20 cellular contexts compared by ENCODE assay signal in the genomic region with DNA sequence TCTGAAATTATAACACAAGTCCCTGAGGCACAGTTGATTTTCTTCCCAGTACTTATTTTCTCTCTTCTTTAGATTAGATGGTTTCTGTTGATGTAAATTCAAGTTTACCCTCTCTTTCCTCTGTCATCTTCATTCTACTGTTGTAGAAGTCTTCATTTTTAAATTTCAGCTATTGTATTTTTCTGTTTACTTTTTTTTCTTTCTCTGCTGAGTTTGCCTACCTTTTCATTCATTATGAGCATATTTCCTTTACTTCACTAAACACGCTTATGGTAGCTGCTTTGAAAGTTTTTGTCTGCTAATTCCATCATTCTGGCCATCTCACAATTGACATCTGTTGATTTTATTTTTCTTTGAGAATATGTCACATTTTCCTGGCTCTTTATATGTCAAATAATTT.
"Had no signal": no experiment of that assay in that cellular context is flagged by ENCODE, and none has a peak within 500 bp of the region (broad histone marks: within the 10 kb centered on the region; RNA-seq: fewer than 3 reads in every experiment).

No MANE protein-coding gene starts in this region.

- H3K4me3 ChIP-seq: colonic mucosa, dorsolateral prefrontal cortex, esophagus squamous epithelium, gastroesophageal sphincter, spleen, thoracic aorta, upper lobe of left lung had no signal

- H3K4me3 Mint-ChIP-seq: activated CD8-positive, alpha-beta memory T cell treated with anti-CD3 and anti-CD28 coated beads, Interleukin-2, amount 10 ng/mL, durations not matched to agents 7 days and 5 days; neural crest cell had no signal

- H3K27ac ChIP-seq: colonic mucosa, esophagus squamous epithelium, gastroesophageal sphincter, upper lobe of left lung had no signal

- ATAC-seq: activated CD8-positive, alpha-beta memory T cell treated with anti-CD3 and anti-CD28 coated beads, Interleukin-2, amount 10 ng/mL, durations not matched to agents 7 days and 5 days; gastroesophageal sphincter; naive thymus-derived CD4-positive, alpha-beta T cell; T-cell had no signal

- H3K9me3 ChIP-seq: colonic mucosa, esophagus squamous epithelium, gastroesophageal sphincter, thoracic aorta, upper lobe of left lung had no signal

- H3K27me3 ChIP-seq: colonic mucosa, dorsolateral prefrontal cortex, esophagus squamous epithelium, gastroesophageal sphincter, spleen, upper lobe of left lung had no signal

- H3K27ac Mint-ChIP-seq: activated CD8-positive, alpha-beta memory T cell treated with anti-CD3 and anti-CD28 coated beads, Interleukin-2, amount 10 ng/mL, durations not matched to agents 7 days and 5 days; T-cell had no signal

- H3K36me3 ChIP-seq: colonic mucosa, esophagus squamous epithelium, gastroesophageal sphincter, thoracic aorta, upper lobe of left lung had no signal

- H3K27me3 Mint-ChIP-seq: activated CD8-positive, alpha-beta memory T cell treated with anti-CD3 and anti-CD28 coated beads, Interleukin-2, amount 10 ng/mL, durations not matched to agents 7 days and 5 days; naive thymus-derived CD4-positive, alpha-beta T cell; T-cell had no signal

- DNase-seq: activated CD4-positive, alpha-beta T cell treated with anti-CD3 and anti-CD28 coated beads for 1 hour; activated CD4-positive, alpha-beta T cell treated with anti-CD3 and anti-CD28 coated beads, Interleukin-2, amount 50 U/mL, for 4 hours; activated CD8-positive, alpha-beta memory T cell treated with anti-CD3 and anti-CD28 coated beads, Interleukin-2, amount 10 ng/mL, durations not matched to agents 7 days and 5 days; activated naive CD4-positive, alpha-beta T cell treated with Interleukin-2 at 50 U/mL for 16 hours; activated T-cell treated with anti-CD3 and anti-CD28 coated beads for 4 hours; anterior cingulate cortex; colonic mucosa; dorsolateral prefrontal cortex; esophagus squamous epithelium; naive thymus-derived CD4-positive, alpha-beta T cell; occipital lobe; SIG-M5; spleen; stimulated activated CD4-positive, alpha-beta T cell treated with anti-CD3 and anti-CD28 coated beads, Interleukin-4, amount 100 ng/mL, for 1 hour; stimulated activated naive CD4-positive, alpha-beta T cell treated with Interleukin-2 at 50 U/mL for 16 hours; T-cell; upper lobe of left lung had no signal

- H3K4me1 ChIP-seq: colonic mucosa, esophagus squamous epithelium, gastroesophageal sphincter had no signal

- H3K4me1 Mint-ChIP-seq: neural crest cell had no signal
